20 cellular contexts compared by ENCODE assay signal in the genomic region with DNA sequence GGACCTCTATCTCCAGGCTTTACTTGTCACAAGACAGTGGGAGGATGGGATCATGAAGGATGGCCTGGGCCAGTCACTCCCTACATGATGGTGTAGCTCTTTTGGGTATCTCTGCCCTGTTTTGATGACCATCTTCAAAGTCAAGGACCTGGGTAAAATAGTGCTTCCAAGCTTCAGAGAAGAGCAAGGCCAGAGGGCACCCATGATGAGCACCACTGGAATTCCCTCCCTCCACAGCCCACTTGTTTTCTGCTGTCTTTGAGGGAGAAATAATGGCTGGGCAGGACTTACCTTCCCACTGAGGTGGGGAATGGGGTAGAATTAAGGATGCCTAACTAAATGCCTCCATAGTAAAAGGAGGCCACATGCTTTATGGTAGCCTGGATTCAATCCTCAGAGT.
DNase-seq lines count a peak whose midpoint lies in the region; ATAC-seq and TF ChIP-seq lines count a peak whose summit lies in the region.
"Had no signal": no experiment of that assay in that cellular context is flagged by ENCODE, and none has a peak within 500 bp of the region (broad histone marks: within the 10 kb centered on the region; RNA-seq: fewer than 3 reads in every experiment).

No MANE protein-coding gene starts in this region.

- intact Hi-C loops in sigmoid colon (cut with DNase I) (no loop called here), upper lobe of right lung (cut with DNase I) (no loop called here)

- TF ChIP-seq EP300 in sigmoid colon (IDR thresholded peaks at IDR 0.05), result no peak

- no peaks in the 10 kb centered on the region for H3K9me3 ChIP-seq in esophagus (ENCODE audit: control insufficient read depth in 2 of 2, insufficient read depth in 1 of 2, low read depth in 1 of 2, low read length in 1 of 2)
- no peaks in the 10 kb centered on the region for H3K9me3 ChIP-seq in sigmoid colon
- no peaks in the 10 kb centered on the region for H3K9me3 ChIP-seq in upper lobe of right lung
- no peaks in the 10 kb centered on the region for H3K9me3 ChIP-seq in Peyer's patch
- H3K9me3 ChIP-seq: adrenal gland had no signal

- H3K4me1 Mint-ChIP-seq in activated naive CD4-positive, alpha-beta T cell treated with anti-CD3 and anti-CD28 coated beads, Interleukin-2, amount 50 U/mL, for 24 hours, result peaks cover 99% of the 10 kb centered on the region

- no peak for TF ChIP-seq CTCF in sigmoid colon (IDR thresholded peaks at IDR 0.05)
- no peak for TF ChIP-seq CTCF in upper lobe of right lung (IDR thresholded peaks at IDR 0.05)
- TF ChIP-seq CTCF in Peyer's patch (IDR thresholded peaks at IDR 0.05), result no peak
- no peak for TF ChIP-seq CTCF in foreskin fibroblast (IDR thresholded peaks at IDR 0.05; ENCODE audit: low read depth, low read length)

- H3K4me1 ChIP-seq in esophagus (ENCODE audit: control insufficient read depth in 2 of 2, insufficient read depth in 2 of 2, low read length in 1 of 2) (peaks cover 12 to 13% of the 10 kb centered on the region in 2 donors), sigmoid colon (peaks cover 0 to 99% (median 94%) of the 10 kb centered on the region in 4 donors), upper lobe of right lung (peaks cover 95% of the 10 kb centered on the region), Peyer's patch (peaks cover 0 to 39% (median 11%) of the 10 kb centered on the region in 4 donors)

- peak overlapping the region; percentile 6 to 60 for H3K27ac ChIP-seq in esophagus (ENCODE audit: low read depth in 2 of 2, low read length in 1 of 2)
- peak overlapping the region; percentile 76 to 89 (median 86) for H3K27ac ChIP-seq in sigmoid colon
- peak overlapping the region; percentile 77 for H3K27ac ChIP-seq in upper lobe of right lung
- peak overlapping the region in 1 of 4 donors; percentile 14 for H3K27ac ChIP-seq in Peyer's patch
- H3K27ac ChIP-seq: 22Rv1 had no signal

- H3K36me3 Mint-ChIP-seq in activated naive CD4-positive, alpha-beta T cell treated with anti-CD3 and anti-CD28 coated beads, Interleukin-2, amount 50 U/mL, for 24 hours, result peaks cover 9% of the 10 kb centered on the region

- H3K9me3 Mint-ChIP-seq in activated naive CD4-positive, alpha-beta T cell treated with anti-CD3 and anti-CD28 coated beads, Interleukin-2, amount 50 U/mL, for 24 hours, result no peaks in the 10 kb centered on the region
- H3K9me3 Mint-ChIP-seq: activated B cell treated with CpG ODN at 0.5 μM for 24 hours, HFFc6, naive B cell had no signal

- no peak overlapping the region for H3K4me3 ChIP-seq in esophagus (ENCODE audit: low read depth in 1 of 2, low read length in 2 of 2)
- H3K4me3 ChIP-seq in sigmoid colon, result no peak overlapping the region
- no peak overlapping the region for H3K4me3 ChIP-seq in upper lobe of right lung
- H3K4me3 ChIP-seq in Peyer's patch, result no peak overlapping the region
- no peak overlapping the region for H3K4me3 ChIP-seq in foreskin fibroblast (ENCODE audit: low read depth in 1 of 2, low read length in 2 of 2)
- H3K4me3 ChIP-seq: adrenal gland, smooth muscle cell had no signal

- DNase-seq in activated naive CD4-positive, alpha-beta T cell treated with Interleukin-2 at 50 U/mL for 16 hours, result no peak
- DNase-seq in sigmoid colon (no peak), upper lobe of right lung (no peak), Peyer's patch (no peak), NCI-H2227 (lab: John Stamatoyannopoulos, UW; ENCODE audit: unreplicated experiment) (no peak), foreskin fibroblast (no peak)
- DNase-seq: activated B cell treated with CpG ODN at 0.5 μM for 24 hours; adrenal gland; HFFc6; mammary epithelial cell; naive B cell; NCI-H526 treated with DMSO at 0.1 percent for 48 hours; stimulated activated CD8-positive, alpha-beta memory T cell treated with anti-CD3 and anti-CD28 coated beads, Interleukin-4, amount 100 ng/mL, for 48 hours; T-helper 2 cell had no signal

- TF ChIP-seq POLR2A in sigmoid colon (IDR thresholded peaks at IDR 0.05) (no peak), Peyer's patch (IDR thresholded peaks at IDR 0.05) (no peak)

- peak overlapping the region; percentile 30 for H3K27ac Mint-ChIP-seq in activated naive CD4-positive, alpha-beta T cell treated with anti-CD3 and anti-CD28 coated beads, Interleukin-2, amount 50 U/mL, for 24 hours
- H3K27ac Mint-ChIP-seq: activated B cell treated with CpG ODN at 0.5 μM for 24 hours, B cell, HFFc6 had no signal

- no peak overlapping the region for H3K4me3 Mint-ChIP-seq in activated naive CD4-positive, alpha-beta T cell treated with anti-CD3 and anti-CD28 coated beads, Interleukin-2, amount 50 U/mL, for 24 hours
- H3K4me3 Mint-ChIP-seq: activated B cell treated with CpG ODN at 0.5 μM for 24 hours, B cell, HFFc6, naive B cell had no signal

- ATAC-seq in upper lobe of right lung, result no peak
- ATAC-seq: esophagus mucosa had no signal

- no peaks in the 10 kb centered on the region for H3K27me3 Mint-ChIP-seq in activated naive CD4-positive, alpha-beta T cell treated with anti-CD3 and anti-CD28 coated beads, Interleukin-2, amount 50 U/mL, for 24 hours
- H3K27me3 Mint-ChIP-seq: activated B cell treated with CpG ODN at 0.5 μM for 24 hours, B cell, naive B cell had no signal

- H3K27me3 ChIP-seq in esophagus (ENCODE audit: control insufficient read depth in 1 of 2, insufficient read depth in 2 of 2, low read length in 2 of 2) (no peaks in the 10 kb centered on the region), sigmoid colon (no peaks in the 10 kb centered on the region), upper lobe of right lung (no peaks in the 10 kb centered on the region), Peyer's patch (no peaks in the 10 kb centered on the region)
- H3K27me3 ChIP-seq: adrenal gland had no signal

- H3K36me3 ChIP-seq in esophagus (ENCODE audit: control insufficient read depth in 2 of 2, insufficient read depth in 2 of 2, low read length in 1 of 2) (peaks cover 6 to 7% of the 10 kb centered on the region in 2 donors), sigmoid colon (no peaks in the 10 kb centered on the region), upper lobe of right lung (peaks cover 4% of the 10 kb centered on the region), Peyer's patch (peaks cover 0 to 9% (median 0%) of the 10 kb centered on the region in 3 donors)
- H3K36me3 ChIP-seq: adrenal gland had no signal
